Comparison of ENCODE assay signal across 1 cellular context in the genomic region with DNA sequence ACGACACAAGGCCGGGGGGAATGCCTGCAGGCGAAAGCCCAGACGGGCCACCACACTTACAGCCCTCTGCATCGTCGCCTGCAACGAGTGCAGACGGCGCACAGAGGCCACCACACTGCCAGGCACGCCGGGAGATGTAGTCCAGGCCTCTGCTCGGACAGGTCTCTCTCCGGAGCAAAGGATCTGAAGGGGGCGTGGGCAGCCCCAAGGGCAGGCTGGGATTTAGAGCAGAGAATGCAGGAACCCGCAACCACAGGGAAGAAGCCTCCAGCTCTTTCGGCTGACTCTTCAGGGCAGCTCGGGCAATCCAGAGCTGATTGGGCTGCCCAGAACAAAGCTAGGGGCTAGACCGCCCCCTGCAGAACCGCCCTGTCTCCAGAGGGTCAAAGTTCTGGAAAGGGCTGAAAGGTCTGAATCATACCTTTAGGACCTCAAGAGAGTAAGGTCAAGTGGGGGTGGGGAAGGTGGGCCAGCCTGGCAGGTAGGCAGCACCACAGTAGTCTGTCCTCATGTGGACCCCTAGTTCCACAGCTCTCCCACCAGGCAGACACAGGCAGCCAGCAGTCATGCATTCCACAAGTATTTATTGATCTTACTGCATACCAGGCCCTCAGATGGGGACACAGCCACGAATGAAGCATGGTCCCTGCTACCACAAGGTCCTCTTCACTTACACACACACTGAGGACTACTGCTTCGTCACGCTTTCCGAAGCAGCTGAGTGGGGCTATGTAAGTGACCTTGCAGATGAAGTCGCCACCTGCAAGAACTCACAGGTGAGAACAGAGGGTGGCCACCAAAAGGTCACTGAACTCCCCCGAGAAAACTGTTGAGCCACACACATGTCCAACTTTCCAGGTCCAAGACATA.
TF ChIP-seq lines count a peak whose summit lies in the region.

AMT (minus strand) TSS at position 95 of the 870 bp plus-strand sequence; CDS start at position 72, 23 bp downstream.

TF ChIP-seq in HepG2, 621 proteins besides CTCF, POLR2A, EP300 and RAD21 (continued from another document and continues in another):
- TF ChIP-seq ZBTB39 (CRISPR knock-in tag; IDR thresholded peaks at IDR 0.05) = peak; percentile 70; the same call in 1 of the 2 replicates
- no peak for TF ChIP-seq KLF15 (CRISPR knock-in tag; IDR thresholded peaks at IDR 0.05; ENCODE audit: borderline replicate concordance)
- TF ChIP-seq HIC2 (CRISPR knock-in tag; IDR thresholded peaks at IDR 0.05; ENCODE audit: low read depth) = no peak
- no peak for TF ChIP-seq EED (CRISPR knock-in tag; IDR thresholded peaks at IDR 0.05)
- TF ChIP-seq RNF2 (conservative IDR thresholded peaks at IDR 0.05; ENCODE audit: low read depth) = no peak
- no peak for TF ChIP-seq ZNF878 (CRISPR knock-in tag; IDR thresholded peaks at IDR 0.05)
- no peak for TF ChIP-seq CHCHD3 (CRISPR knock-in tag; IDR thresholded peaks at IDR 0.05)
- no peak for TF ChIP-seq FOXM1 (CRISPR knock-in tag; IDR thresholded peaks at IDR 0.05)
- peak; percentile 12; the same call in 1 of the 2 replicates for TF ChIP-seq STAG1 (CRISPR knock-in tag; IDR thresholded peaks at IDR 0.05)
- TF ChIP-seq ZNF331 (CRISPR knock-in tag; IDR thresholded peaks at IDR 0.05) = no peak
- TF ChIP-seq ZNF616 (CRISPR knock-in tag; IDR thresholded peaks at IDR 0.05; ENCODE audit: low read depth) = no peak
- peak; percentile 83; the same call in 1 of the 2 replicates for TF ChIP-seq TOPORS (CRISPR knock-in tag; IDR thresholded peaks at IDR 0.05)
- TF ChIP-seq SIN3B (IDR thresholded peaks at IDR 0.05; ENCODE audit: low read length) = no peak
- TF ChIP-seq ZNF441 (CRISPR knock-in tag; IDR thresholded peaks at IDR 0.05; ENCODE audit: borderline replicate concordance) = no peak; the same call in 1 of the 2 replicates
- TF ChIP-seq ZNF629 (CRISPR knock-in tag; conservative IDR thresholded peaks at IDR 0.05) = no peak
- TF ChIP-seq ZNF672 (CRISPR knock-in tag; IDR thresholded peaks at IDR 0.05) = 0 out of 2 replicates have a peak, but pooled peaks have one; percentile 86
- no peak; the same call in 1 of the 2 replicates for TF ChIP-seq CEBPB (IDR thresholded peaks at IDR 0.05; ENCODE audit: borderline replicate concordance, low read depth, low read length)
- TF ChIP-seq HOXA5 (CRISPR knock-in tag; IDR thresholded peaks at IDR 0.05) = peak; percentile 49; the same call in 1 of the 2 replicates
- TF ChIP-seq SAFB2 (CRISPR knock-in tag; IDR thresholded peaks at IDR 0.05; ENCODE audit: borderline replicate concordance, low read depth) = no peak; the same call in 1 of the 2 replicates
- no peak; the same call in 1 of the 2 replicates for TF ChIP-seq ZMAT3 (CRISPR knock-in tag; conservative IDR thresholded peaks at IDR 0.05)
- TF ChIP-seq FOXO1 (CRISPR knock-in tag; IDR thresholded peaks at IDR 0.05) = 0 out of 2 replicates have a peak, but pooled peaks have one; percentile 12
- TF ChIP-seq ZFP36 (IDR thresholded peaks at IDR 0.05; ENCODE audit: borderline replicate concordance, low read depth, low read length, partially characterized antibody) = no peak
- no peak for TF ChIP-seq MYPOP (CRISPR knock-in tag; IDR thresholded peaks at IDR 0.05)
- no peak for TF ChIP-seq ZNF749 (CRISPR knock-in tag; IDR thresholded peaks at IDR 0.05; ENCODE audit: borderline replicate concordance)
- TF ChIP-seq, protein P1, sequence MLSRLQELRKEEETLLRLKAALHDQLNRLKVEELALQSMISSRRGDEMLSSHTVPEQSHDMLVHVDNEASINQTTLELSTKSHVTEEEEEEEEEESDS (CRISPR knock-in tag; IDR thresholded peaks at IDR 0.05; ENCODE audit: borderline replicate concordance) = no peak
- peak; percentile 84 for TF ChIP-seq CREB1 (IDR thresholded peaks at IDR 0.05)
- TF ChIP-seq CREB1 (CRISPR knock-in tag; IDR thresholded peaks at IDR 0.05) = peak; percentile 92
- no peak for TF ChIP-seq ZNF275 (CRISPR knock-in tag; IDR thresholded peaks at IDR 0.05; ENCODE audit: borderline replicate concordance)
- TF ChIP-seq, protein P2, sequence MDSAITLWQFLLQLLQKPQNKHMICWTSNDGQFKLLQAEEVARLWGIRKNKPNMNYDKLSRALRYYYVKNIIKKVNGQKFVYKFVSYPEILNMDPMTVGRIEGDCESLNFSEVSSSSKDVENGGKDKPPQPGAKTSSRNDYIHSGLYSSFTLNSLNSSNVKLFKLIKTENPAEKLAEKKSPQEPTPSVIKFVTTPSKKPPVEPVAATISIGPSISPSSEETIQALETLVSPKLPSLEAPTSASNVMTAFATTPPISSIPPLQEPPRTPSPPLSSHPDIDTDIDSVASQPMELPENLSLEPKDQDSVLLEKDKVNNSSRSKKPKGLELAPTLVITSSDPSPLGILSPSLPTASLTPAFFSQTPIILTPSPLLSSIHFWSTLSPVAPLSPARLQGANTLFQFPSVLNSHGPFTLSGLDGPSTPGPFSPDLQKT (CRISPR knock-in tag; IDR thresholded peaks at IDR 0.05; ENCODE audit: borderline replicate concordance) = no peak
- no peak for TF ChIP-seq MAFG (CRISPR knock-in tag; IDR thresholded peaks at IDR 0.05)
- TF ChIP-seq ZBTB7B (CRISPR knock-in tag; IDR thresholded peaks at IDR 0.05) = peak; percentile 84
- TF ChIP-seq NAIF1 (CRISPR knock-in tag; IDR thresholded peaks at IDR 0.05; ENCODE audit: borderline replicate concordance) = no peak
- TF ChIP-seq, protein P3, sequence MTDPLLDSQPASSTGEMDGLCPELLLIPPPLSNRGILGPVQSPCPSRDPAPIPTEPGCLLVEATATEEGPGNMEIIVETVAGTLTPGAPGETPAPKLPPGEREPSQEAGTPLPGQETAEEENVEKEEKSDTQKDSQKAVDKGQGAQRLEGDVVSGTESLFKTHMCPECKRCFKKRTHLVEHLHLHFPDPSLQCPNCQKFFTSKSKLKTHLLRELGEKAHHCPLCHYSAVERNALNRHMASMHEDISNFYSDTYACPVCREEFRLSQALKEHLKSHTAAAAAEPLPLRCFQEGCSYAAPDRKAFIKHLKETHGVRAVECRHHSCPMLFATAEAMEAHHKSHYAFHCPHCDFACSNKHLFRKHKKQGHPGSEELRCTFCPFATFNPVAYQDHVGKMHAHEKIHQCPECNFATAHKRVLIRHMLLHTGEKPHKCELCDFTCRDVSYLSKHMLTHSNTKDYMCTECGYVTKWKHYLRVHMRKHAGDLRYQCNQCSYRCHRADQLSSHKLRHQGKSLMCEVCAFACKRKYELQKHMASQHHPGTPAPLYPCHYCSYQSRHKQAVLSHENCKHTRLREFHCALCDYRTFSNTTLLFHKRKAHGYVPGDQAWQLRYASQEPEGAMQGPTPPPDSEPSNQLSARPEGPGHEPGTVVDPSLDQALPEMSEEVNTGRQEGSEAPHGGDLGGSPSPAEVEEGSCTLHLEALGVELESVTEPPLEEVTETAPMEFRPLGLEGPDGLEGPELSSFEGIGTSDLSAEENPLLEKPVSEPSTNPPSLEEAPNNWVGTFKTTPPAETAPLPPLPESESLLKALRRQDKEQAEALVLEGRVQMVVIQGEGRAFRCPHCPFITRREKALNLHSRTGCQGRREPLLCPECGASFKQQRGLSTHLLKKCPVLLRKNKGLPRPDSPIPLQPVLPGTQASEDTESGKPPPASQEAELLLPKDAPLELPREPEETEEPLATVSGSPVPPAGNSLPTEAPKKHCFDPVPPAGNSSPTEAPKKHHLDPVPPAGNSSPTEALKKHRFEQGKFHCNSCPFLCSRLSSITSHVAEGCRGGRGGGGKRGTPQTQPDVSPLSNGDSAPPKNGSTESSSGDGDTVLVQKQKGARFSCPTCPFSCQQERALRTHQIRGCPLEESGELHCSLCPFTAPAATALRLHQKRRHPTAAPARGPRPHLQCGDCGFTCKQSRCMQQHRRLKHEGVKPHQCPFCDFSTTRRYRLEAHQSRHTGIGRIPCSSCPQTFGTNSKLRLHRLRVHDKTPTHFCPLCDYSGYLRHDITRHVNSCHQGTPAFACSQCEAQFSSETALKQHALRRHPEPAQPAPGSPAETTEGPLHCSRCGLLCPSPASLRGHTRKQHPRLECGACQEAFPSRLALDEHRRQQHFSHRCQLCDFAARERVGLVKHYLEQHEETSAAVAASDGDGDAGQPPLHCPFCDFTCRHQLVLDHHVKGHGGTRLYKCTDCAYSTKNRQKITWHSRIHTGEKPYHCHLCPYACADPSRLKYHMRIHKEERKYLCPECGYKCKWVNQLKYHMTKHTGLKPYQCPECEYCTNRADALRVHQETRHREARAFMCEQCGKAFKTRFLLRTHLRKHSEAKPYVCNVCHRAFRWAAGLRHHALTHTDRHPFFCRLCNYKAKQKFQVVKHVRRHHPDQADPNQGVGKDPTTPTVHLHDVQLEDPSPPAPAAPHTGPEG (CRISPR knock-in tag; IDR thresholded peaks at IDR 0.05) = 0 out of 2 replicates have a peak, but pooled peaks have one; percentile 27
- TF ChIP-seq, protein P4, sequence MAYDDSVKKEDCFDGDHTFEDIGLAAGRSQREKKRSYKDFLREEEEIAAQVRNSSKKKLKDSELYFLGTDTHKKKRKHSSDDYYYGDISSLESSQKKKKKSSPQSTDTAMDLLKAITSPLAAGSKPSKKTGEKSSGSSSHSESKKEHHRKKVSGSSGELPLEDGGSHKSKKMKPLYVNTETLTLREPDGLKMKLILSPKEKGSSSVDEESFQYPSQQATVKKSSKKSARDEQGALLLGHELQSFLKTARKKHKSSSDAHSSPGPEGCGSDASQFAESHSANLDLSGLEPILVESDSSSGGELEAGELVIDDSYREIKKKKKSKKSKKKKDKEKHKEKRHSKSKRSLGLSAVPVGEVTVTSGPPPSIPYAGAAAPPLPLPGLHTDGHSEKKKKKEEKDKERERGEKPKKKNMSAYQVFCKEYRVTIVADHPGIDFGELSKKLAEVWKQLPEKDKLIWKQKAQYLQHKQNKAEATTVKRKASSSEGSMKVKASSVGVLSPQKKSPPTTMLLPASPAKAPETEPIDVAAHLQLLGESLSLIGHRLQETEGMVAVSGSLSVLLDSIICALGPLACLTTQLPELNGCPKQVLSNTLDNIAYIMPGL (CRISPR knock-in tag; IDR thresholded peaks at IDR 0.05; ENCODE audit: borderline replicate concordance in 1 of 2, low read depth in 1 of 2) = peak; percentile 24 to 77; a peak in 2 of 4 replicates
- TF ChIP-seq, protein P5, sequence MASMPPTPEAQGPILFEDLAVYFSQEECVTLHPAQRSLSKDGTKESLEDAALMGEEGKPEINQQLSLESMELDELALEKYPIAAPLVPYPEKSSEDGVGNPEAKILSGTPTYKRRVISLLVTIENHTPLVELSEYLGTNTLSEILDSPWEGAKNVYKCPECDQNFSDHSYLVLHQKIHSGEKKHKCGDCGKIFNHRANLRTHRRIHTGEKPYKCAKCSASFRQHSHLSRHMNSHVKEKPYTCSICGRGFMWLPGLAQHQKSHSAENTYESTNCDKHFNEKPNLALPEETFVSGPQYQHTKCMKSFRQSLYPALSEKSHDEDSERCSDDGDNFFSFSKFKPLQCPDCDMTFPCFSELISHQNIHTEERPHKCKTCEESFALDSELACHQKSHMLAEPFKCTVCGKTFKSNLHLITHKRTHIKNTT (CRISPR knock-in tag; IDR thresholded peaks at IDR 0.05) = no peak
- no peak; the same call in 1 of the 2 replicates for TF ChIP-seq CBX5 (CRISPR knock-in tag; IDR thresholded peaks at IDR 0.05; ENCODE audit: borderline replicate concordance)
- no peak for TF ChIP-seq PHF5A (CRISPR knock-in tag; IDR thresholded peaks at IDR 0.05; ENCODE audit: low read depth, unreplicated experiment)
